In the genomic region with DNA sequence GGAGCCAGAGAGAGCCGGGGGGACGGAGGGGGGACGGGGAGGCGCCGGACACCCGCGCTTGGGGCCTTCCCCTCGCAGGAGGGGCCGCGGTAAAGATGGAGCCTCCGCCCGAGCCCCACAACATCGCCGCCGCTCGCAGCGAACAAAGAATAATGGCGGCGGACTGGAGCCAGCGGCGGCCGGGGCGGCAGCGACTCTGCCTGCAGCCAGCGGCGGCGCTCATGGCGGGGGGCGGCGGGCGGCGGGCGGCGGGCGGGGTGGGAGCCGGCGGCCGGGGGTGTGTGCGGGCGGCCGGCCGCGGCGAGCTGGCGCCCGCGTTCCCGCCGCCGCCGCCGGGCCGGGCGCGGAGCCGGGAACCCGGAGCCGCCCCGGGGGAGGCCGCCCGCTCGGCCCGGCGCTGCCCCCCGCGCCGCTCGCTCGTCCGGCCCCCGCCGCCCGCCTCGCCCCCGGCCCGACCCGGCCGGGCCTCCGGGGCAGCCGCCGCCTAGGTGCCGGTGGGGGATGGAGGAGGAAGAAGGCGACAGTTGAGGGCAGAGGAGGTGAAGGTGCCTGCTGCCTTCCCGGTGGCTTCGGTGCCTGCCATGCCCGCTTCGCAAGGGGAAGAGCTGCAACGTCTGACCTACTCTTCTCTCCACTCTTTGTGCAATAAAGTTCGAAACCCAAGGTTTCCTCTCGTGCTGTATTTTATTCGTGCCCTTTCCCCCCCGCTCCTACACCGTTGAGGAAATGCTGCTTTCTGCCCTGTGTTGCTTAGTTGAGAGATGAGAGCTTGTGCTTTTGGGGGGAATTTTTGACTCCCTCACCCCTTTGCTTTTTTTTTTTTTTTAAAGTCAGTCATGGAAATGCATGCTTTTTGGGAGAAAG, we compare ENCODE assay signal across 8 cellular contexts. TPM values are rescaled to one million over a fixed set of nuclear protein-coding genes. Genes with fewer than 3 reads are reported as not detected.
DNase-seq lines count a peak whose midpoint lies in the region; ATAC-seq and TF ChIP-seq lines count a peak whose summit lies in the region.

No MANE protein-coding gene starts in this region.

- peak overlapping the region; percentile 98 for H3K4me3 Mint-ChIP-seq in WTC11

- H3K9me3 Mint-ChIP-seq in WTC11, result no peaks in the 10 kb centered on the region

- H3K27ac Mint-ChIP-seq in WTC11, result peak overlapping the region; percentile 100

- ATAC-seq in GM21717 (IDR thresholded peaks at IDR 0.05; ENCODE audit: unreplicated experiment) (peak; percentile 5), WTC11 (no peak), left lobe of liver (peak; percentile 69), HG02938 (IDR thresholded peaks at IDR 0.05; ENCODE audit: unreplicated experiment) (no peak)

- CTCF ChIA-PET in WTC11 (lab: Charles Lee), result interaction anchor here (0.6 to 1.0 kb wide), 2 partner anchors 28 to 54 kb away, joined by 3 to 4 read pairs; no protein-coding TSS in a partner anchor

- POLR2A ChIA-PET in WTC11 (lab: Charles Lee), result interaction anchor here (0.7 to 2.1 kb wide), 8 partner anchors 10 to 367 kb away, joined by 3 to 6 read pairs (median 4); a partner anchor contains a TSS

- DNase-seq in Caki2 (ENCODE audit: low read depth), result peak; percentile 58
- peak; percentile 6 for DNase-seq in NCI-H1092 (lab: John Stamatoyannopoulos, UW)
- DNase-seq in WTC11 (ENCODE audit: low spot score), result no peak
- DNase-seq in central memory CD4-positive, alpha-beta T cell, result peak; percentile 66
- DNase-seq in left lobe of liver (ENCODE audit: low spot score), result peak; percentile 62
- peak; percentile 47 for DNase-seq in stimulated activated CD4-positive, alpha-beta T cell treated with anti-CD3 and anti-CD28 coated beads, Interleukin-4, amount 100 ng/mL, for 24 hours

- H3K4me1 Mint-ChIP-seq in WTC11, result peaks cover 51% of the 10 kb centered on the region

- no peak for TF ChIP-seq CTCF in WTC11 (IDR thresholded peaks at IDR 0.05)

- in situ Hi-C loops in Caki2 (cut with HindIII; ENCODE audit: low pct_unique_long_range_greater_than_20kb, low sequenced_read_pairs), result no loop called here

- peaks cover 13% of the 10 kb centered on the region for H3K27me3 Mint-ChIP-seq in WTC11 (ENCODE audit: low read depth)

- 0 out of 2 replicates have a peak, but pooled peaks cover 9% of the 10 kb centered on the region for H3K36me3 Mint-ChIP-seq in WTC11

TF ChIP-seq in WTC11, 78 proteins besides CTCF, POLR2A, EP300 and RAD21:
- TF ChIP-seq ZNF416 (CRISPR knock-in tag; IDR thresholded peaks at IDR 0.05) (no peak; the same call in 1 of the 2 replicates), ZNF138 (CRISPR knock-in tag; conservative IDR thresholded peaks at IDR 0.05) (no peak), HMGA2 (CRISPR knock-in tag; IDR thresholded peaks at IDR 0.05) (no peak), ZNF232 (CRISPR knock-in tag; IDR thresholded peaks at IDR 0.05) (no peak), TCF7 (CRISPR knock-in tag; IDR thresholded peaks at IDR 0.05; ENCODE audit: low read depth) (no peak), ELF4 (CRISPR knock-in tag; IDR thresholded peaks at IDR 0.05; ENCODE audit: low read depth) (0 out of 2 replicates have a peak, but pooled peaks have one; percentile 55)
- TF ChIP-seq, protein P1, sequence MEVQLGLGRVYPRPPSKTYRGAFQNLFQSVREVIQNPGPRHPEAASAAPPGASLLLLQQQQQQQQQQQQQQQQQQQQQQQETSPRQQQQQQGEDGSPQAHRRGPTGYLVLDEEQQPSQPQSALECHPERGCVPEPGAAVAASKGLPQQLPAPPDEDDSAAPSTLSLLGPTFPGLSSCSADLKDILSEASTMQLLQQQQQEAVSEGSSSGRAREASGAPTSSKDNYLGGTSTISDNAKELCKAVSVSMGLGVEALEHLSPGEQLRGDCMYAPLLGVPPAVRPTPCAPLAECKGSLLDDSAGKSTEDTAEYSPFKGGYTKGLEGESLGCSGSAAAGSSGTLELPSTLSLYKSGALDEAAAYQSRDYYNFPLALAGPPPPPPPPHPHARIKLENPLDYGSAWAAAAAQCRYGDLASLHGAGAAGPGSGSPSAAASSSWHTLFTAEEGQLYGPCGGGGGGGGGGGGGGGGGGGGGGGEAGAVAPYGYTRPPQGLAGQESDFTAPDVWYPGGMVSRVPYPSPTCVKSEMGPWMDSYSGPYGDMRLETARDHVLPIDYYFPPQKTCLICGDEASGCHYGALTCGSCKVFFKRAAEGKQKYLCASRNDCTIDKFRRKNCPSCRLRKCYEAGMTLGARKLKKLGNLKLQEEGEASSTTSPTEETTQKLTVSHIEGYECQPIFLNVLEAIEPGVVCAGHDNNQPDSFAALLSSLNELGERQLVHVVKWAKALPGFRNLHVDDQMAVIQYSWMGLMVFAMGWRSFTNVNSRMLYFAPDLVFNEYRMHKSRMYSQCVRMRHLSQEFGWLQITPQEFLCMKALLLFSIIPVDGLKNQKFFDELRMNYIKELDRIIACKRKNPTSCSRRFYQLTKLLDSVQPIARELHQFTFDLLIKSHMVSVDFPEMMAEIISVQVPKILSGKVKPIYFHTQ (CRISPR knock-in tag; IDR thresholded peaks at IDR 0.05), result no peak
- TF ChIP-seq, protein P2, sequence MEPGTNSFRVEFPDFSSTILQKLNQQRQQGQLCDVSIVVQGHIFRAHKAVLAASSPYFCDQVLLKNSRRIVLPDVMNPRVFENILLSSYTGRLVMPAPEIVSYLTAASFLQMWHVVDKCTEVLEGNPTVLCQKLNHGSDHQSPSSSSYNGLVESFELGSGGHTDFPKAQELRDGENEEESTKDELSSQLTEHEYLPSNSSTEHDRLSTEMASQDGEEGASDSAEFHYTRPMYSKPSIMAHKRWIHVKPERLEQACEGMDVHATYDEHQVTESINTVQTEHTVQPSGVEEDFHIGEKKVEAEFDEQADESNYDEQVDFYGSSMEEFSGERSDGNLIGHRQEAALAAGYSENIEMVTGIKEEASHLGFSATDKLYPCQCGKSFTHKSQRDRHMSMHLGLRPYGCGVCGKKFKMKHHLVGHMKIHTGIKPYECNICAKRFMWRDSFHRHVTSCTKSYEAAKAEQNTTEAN (CRISPR knock-in tag; IDR thresholded peaks at IDR 0.05), result no peak
- TF ChIP-seq, protein P3, sequence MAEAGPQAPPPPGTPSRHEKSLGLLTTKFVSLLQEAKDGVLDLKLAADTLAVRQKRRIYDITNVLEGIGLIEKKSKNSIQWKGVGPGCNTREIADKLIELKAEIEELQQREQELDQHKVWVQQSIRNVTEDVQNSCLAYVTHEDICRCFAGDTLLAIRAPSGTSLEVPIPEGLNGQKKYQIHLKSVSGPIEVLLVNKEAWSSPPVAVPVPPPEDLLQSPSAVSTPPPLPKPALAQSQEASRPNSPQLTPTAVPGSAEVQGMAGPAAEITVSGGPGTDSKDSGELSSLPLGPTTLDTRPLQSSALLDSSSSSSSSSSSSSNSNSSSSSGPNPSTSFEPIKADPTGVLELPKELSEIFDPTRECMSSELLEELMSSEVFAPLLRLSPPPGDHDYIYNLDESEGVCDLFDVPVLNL (CRISPR knock-in tag; IDR thresholded peaks at IDR 0.05; ENCODE audit: borderline replicate concordance, low read depth), result no peak
- TF ChIP-seq, protein P4, sequence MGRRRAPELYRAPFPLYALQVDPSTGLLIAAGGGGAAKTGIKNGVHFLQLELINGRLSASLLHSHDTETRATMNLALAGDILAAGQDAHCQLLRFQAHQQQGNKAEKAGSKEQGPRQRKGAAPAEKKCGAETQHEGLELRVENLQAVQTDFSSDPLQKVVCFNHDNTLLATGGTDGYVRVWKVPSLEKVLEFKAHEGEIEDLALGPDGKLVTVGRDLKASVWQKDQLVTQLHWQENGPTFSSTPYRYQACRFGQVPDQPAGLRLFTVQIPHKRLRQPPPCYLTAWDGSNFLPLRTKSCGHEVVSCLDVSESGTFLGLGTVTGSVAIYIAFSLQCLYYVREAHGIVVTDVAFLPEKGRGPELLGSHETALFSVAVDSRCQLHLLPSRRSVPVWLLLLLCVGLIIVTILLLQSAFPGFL (CRISPR knock-in tag; IDR thresholded peaks at IDR 0.05; ENCODE audit: borderline replicate concordance), result 0 out of 2 replicates have a peak, but pooled peaks have one; percentile 39
- TF ChIP-seq, protein P5, sequence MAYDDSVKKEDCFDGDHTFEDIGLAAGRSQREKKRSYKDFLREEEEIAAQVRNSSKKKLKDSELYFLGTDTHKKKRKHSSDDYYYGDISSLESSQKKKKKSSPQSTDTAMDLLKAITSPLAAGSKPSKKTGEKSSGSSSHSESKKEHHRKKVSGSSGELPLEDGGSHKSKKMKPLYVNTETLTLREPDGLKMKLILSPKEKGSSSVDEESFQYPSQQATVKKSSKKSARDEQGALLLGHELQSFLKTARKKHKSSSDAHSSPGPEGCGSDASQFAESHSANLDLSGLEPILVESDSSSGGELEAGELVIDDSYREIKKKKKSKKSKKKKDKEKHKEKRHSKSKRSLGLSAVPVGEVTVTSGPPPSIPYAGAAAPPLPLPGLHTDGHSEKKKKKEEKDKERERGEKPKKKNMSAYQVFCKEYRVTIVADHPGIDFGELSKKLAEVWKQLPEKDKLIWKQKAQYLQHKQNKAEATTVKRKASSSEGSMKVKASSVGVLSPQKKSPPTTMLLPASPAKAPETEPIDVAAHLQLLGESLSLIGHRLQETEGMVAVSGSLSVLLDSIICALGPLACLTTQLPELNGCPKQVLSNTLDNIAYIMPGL (CRISPR knock-in tag; IDR thresholded peaks at IDR 0.05), result no peak

RNA-seq across cellular contexts. Expression of a gene that starts 0.6 kb away (rescaled TPM):
- total RNA-seq in Caki2 (2014; rRNA removed; shearing (Covaris generic); ENCODE audit: low replicate concordance), result 8.5 and 31.0 TPM in 2 replicates
- total RNA-seq in WTC11 (2021) (80.7 to 97.7 TPM (median 85.0 TPM) in 3 replicates), left lobe of liver (15.1 TPM)

Comparison
In these comparisons a context has a peak if more than half of its experiments do, and no peak if none do; other contexts are left out.
1. ATAC-seq: peak in GM21717 (single experiment) and left lobe of liver (single experiment); none in WTC11 (single experiment) and HG02938 (single experiment).